Comparison of ENCODE assay signal across 20 cellular contexts in genomic region chr15:82168296-82168695, GRCh38.
"Had no signal": no experiment of that assay in that cellular context is flagged by ENCODE, and none has a peak within 500 bp of the region (broad histone marks: within the 10 kb centered on the region; RNA-seq: fewer than 3 reads in every experiment).

No MANE protein-coding gene starts in this region.

- H3K27ac ChIP-seq: dorsolateral prefrontal cortex, heart left ventricle, right atrium auricular region, spleen, stomach, thoracic aorta, transverse colon had no signal

- ATAC-seq: heart left ventricle; naive thymus-derived CD4-positive, alpha-beta T cell; stimulated activated memory B cell treated with anti-CD40 and anti-IgM and Interleukin-4, amounts not matched to agents 10 μg/mL and 1 μg/mL and 100 μg/mL, for 72 hours had no signal

- H3K4me3 ChIP-seq: dorsolateral prefrontal cortex, heart left ventricle, right atrium auricular region, spleen, stomach, thoracic aorta, transverse colon had no signal

- H3K27ac Mint-ChIP-seq: stimulated activated memory B cell treated with anti-CD40 and anti-IgM and Interleukin-4, amounts not matched to agents 10 μg/mL and 1 μg/mL and 100 μg/mL, for 72 hours had no signal

- H3K4me1 ChIP-seq: right atrium auricular region, stomach, transverse colon had no signal

- H3K36me3 ChIP-seq: thoracic aorta, transverse colon had no signal

- H3K4me3 Mint-ChIP-seq: neural crest cell; stimulated activated memory B cell treated with anti-CD40 and anti-IgM and Interleukin-4, amounts not matched to agents 10 μg/mL and 1 μg/mL and 100 μg/mL, for 72 hours had no signal

- H3K9me3 ChIP-seq: heart left ventricle, right atrium auricular region, spleen, stomach, thoracic aorta, transverse colon had no signal

- H3K9me3 Mint-ChIP-seq: neural crest cell; stimulated activated memory B cell treated with anti-CD40 and anti-IgM and Interleukin-4, amounts not matched to agents 10 μg/mL and 1 μg/mL and 100 μg/mL, for 72 hours had no signal

- H3K27me3 ChIP-seq: dorsolateral prefrontal cortex, heart left ventricle, right atrium auricular region, spleen, stomach, transverse colon had no signal

- H3K27me3 Mint-ChIP-seq: naive thymus-derived CD4-positive, alpha-beta T cell; stimulated activated memory B cell treated with anti-CD40 and anti-IgM and Interleukin-4, amounts not matched to agents 10 μg/mL and 1 μg/mL and 100 μg/mL, for 72 hours had no signal

- DNase-seq: central memory CD4-positive, alpha-beta T cell; cortex of kidney; dorsolateral prefrontal cortex; effector CD8-positive, alpha-beta T cell; heart left ventricle; hypothalamus; kidney glomerular epithelial cell; mammary epithelial cell; naive thymus-derived CD4-positive, alpha-beta T cell; spleen; stimulated activated CD4-positive, alpha-beta T cell treated with anti-CD3 and anti-CD28 coated beads, Interleukin-15, amount 100 ng/mL, for 24 hours; stimulated activated CD4-positive, alpha-beta T cell treated with anti-CD3 and anti-CD28 coated beads, Interleukin-1b, Interleukin-23, amount 100 ng/mL, for 48 hours; stimulated activated CD4-positive, alpha-beta T cell treated with anti-CD3 and anti-CD28 coated beads, Interleukin-4, amount 100 ng/mL, for 24 hours; stomach; substantia nigra; transverse colon had no signal
